ENCODE assay signal across 28 cellular contexts in the genomic region with DNA sequence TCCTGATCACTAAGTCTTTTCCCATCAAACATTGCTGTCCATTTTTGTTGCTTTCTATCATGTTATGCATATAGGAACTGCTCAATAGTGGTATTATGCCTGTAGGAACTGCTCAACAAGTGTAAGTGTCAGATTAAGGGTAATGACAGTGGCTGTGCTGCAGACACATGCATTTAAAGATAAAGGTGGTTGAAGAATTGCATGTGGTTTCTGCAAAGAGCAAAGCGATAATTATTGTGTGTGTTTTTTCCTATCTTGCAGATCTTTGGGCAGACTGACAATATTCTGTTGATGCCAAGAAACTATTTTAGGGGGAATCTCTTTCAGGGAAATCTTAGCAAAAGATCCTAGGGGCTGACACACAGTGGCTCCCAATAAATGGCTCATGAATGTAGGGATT.
"Had no signal": no experiment of that assay in that cellular context is flagged by ENCODE, and none has a peak within 500 bp of the region (broad histone marks: within the 10 kb centered on the region; RNA-seq: fewer than 3 reads in every experiment).

No MANE protein-coding gene starts in this region.

- H3K9me3 ChIP-seq: esophagus squamous epithelium, ovary, prostate gland, sigmoid colon, stomach, thyroid gland, upper lobe of right lung had no signal

- H3K27ac ChIP-seq: esophagus squamous epithelium, hepatocyte, ovary, prostate gland, stomach, thyroid gland, upper lobe of right lung had no signal

- H3K27me3 ChIP-seq: esophagus squamous epithelium, hepatocyte, ovary, sigmoid colon, stomach, thyroid gland, upper lobe of right lung had no signal

- H3K4me1 ChIP-seq: prostate gland had no signal

- H3K4me2 ChIP-seq: hepatocyte had no signal

- FAIRE-seq: bronchial epithelial cell, colon, keratinocyte, small intestine had no signal

- H3K36me3 ChIP-seq: esophagus squamous epithelium, ovary, prostate gland, sigmoid colon, stomach, thyroid gland, upper lobe of right lung had no signal

- H3K27ac Mint-ChIP-seq: activated B cell treated with CpG ODN at 0.5 μM for 24 hours; activated CD8-positive, alpha-beta T cell treated with anti-CD3 and anti-CD28 coated beads for 36 hours; activated naive CD4-positive, alpha-beta T cell treated with anti-CD3 and anti-CD28 coated beads, Interleukin-2, amount 50 U/mL, for 72 hours; activated T-cell treated with anti-CD3 and anti-CD28 coated beads, Interleukin-2, amount 50 U/mL, for 72 hours; stimulated activated naive B cell treated with anti-CD40 and anti-IgM and Interleukin-4, amounts not matched to agents 10 μg/mL and 1 μg/mL and 100 μg/mL, for 72 hours; T-helper 1 cell treated with Interleukin-12 subunit alpha and Interleukin-12 subunit beta and Interleukin-4 antibody, amounts not matched to agents 30 μg/mL and 1 μg/mL, for 36 hours had no signal

- ATAC-seq: activated CD8-positive, alpha-beta T cell treated with anti-CD3 and anti-CD28 coated beads for 36 hours; activated naive CD4-positive, alpha-beta T cell treated with anti-CD3 and anti-CD28 coated beads, Interleukin-2, amount 50 U/mL, for 72 hours; activated T-cell treated with anti-CD3 and anti-CD28 coated beads, Interleukin-2, amount 50 U/mL, for 72 hours; left colon; naive thymus-derived CD4-positive, alpha-beta T cell; stimulated activated naive B cell treated with anti-CD40 and anti-IgM and Interleukin-4, amounts not matched to agents 10 μg/mL and 1 μg/mL and 100 μg/mL, for 72 hours; upper lobe of right lung had no signal

- H3K4me3 ChIP-seq: esophagus squamous epithelium, hepatocyte, ovary, prostate gland, sigmoid colon, stomach, thyroid gland, upper lobe of right lung had no signal

- DNase-seq: activated B cell treated with CpG ODN at 0.5 μM for 24 hours; activated CD4-positive, alpha-beta T cell treated with anti-CD3 and anti-CD28 coated beads, Interleukin-2, amount 50 U/mL, for 1 hour; activated CD8-positive, alpha-beta T cell treated with anti-CD3 and anti-CD28 coated beads for 36 hours; activated naive CD4-positive, alpha-beta T cell; activated T-cell treated with anti-CD3 and anti-CD28 coated beads, Interleukin-2, amount 50 U/mL, for 72 hours; dermis blood vessel endothelial cell; effector CD4-positive, alpha-beta T cell; esophagus squamous epithelium; foreskin melanocyte; glutamatergic neuron; left colon; midbrain; naive thymus-derived CD4-positive, alpha-beta T cell; ovary; sigmoid colon; small intestine; stimulated activated naive B cell treated with anti-CD40 and anti-IgM and Interleukin-4, amounts not matched to agents 10 μg/mL and 1 μg/mL and 100 μg/mL, for 72 hours; stomach; T-helper 9 cell; thyroid gland; upper lobe of right lung had no signal

- H3K9me3 Mint-ChIP-seq: activated B cell treated with CpG ODN at 0.5 μM for 24 hours; activated CD8-positive, alpha-beta T cell treated with anti-CD3 and anti-CD28 coated beads for 36 hours; activated naive CD4-positive, alpha-beta T cell treated with anti-CD3 and anti-CD28 coated beads, Interleukin-2, amount 50 U/mL, for 72 hours; activated T-cell treated with anti-CD3 and anti-CD28 coated beads, Interleukin-2, amount 50 U/mL, for 72 hours; naive thymus-derived CD4-positive, alpha-beta T cell; stimulated activated naive B cell treated with anti-CD40 and anti-IgM and Interleukin-4, amounts not matched to agents 10 μg/mL and 1 μg/mL and 100 μg/mL, for 72 hours; T-helper 1 cell treated with Interleukin-12 subunit alpha and Interleukin-12 subunit beta and Interleukin-4 antibody, amounts not matched to agents 30 μg/mL and 1 μg/mL, for 36 hours had no signal

- H3K27me3 Mint-ChIP-seq: activated B cell treated with CpG ODN at 0.5 μM for 24 hours; activated CD8-positive, alpha-beta T cell treated with anti-CD3 and anti-CD28 coated beads for 36 hours; naive thymus-derived CD4-positive, alpha-beta T cell; stimulated activated naive B cell treated with anti-CD40 and anti-IgM and Interleukin-4, amounts not matched to agents 10 μg/mL and 1 μg/mL and 100 μg/mL, for 72 hours had no signal

- H2AFZ ChIP-seq: hepatocyte had no signal

- H3K4me3 Mint-ChIP-seq: activated B cell treated with CpG ODN at 0.5 μM for 24 hours; activated CD8-positive, alpha-beta T cell treated with anti-CD3 and anti-CD28 coated beads for 36 hours; activated T-cell treated with anti-CD3 and anti-CD28 coated beads, Interleukin-2, amount 50 U/mL, for 72 hours; naive thymus-derived CD4-positive, alpha-beta T cell; stimulated activated naive B cell treated with anti-CD40 and anti-IgM and Interleukin-4, amounts not matched to agents 10 μg/mL and 1 μg/mL and 100 μg/mL, for 72 hours; T-helper 1 cell treated with Interleukin-12 subunit alpha and Interleukin-12 subunit beta and Interleukin-4 antibody, amounts not matched to agents 30 μg/mL and 1 μg/mL, for 36 hours had no signal
